Comparison of ENCODE assay signal across 8 cellular contexts in the genomic region with DNA sequence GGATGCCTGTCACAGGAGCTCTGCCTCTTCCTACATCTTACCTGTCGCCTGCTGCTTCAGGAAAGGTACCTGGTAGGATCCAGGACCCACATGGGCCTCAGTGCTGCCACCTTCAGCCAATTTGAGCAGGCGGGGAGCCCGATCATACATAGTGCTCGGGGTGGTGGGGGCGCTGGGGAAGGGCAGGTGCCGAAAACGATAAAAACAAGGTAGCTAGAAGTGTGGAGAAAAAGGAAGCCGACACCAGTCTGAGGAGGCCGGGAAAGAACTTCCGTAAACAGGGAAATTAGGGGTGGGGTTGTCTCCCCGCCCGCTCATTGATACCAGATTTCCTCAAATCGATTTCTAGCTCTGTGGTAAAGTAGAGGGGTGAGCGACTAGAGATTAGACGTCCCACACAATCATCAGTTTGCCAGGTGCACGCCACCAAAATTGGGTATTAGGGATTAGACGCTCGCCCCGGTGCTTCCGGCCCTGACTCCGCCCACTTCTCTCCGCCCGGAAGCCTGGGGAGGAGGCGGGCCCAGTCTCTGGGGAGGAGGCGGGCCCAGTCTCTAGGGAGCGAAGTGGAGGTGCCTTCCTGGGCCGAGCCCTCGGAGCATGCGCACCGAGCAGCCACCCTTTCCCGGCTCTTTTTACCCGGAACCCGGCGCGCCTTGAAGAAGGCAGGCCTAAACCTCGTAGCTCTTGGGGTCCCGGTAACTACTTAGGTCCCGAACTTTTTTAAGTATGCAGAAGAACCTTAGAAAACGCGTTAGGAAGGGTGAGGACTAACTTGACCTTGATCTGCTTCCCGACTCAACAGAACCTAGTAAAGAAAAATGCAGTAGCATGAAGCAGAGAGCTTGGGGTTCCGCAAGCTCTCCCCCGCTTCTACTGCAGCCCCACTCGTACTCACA. TPM values are rescaled to one million over a fixed set of nuclear protein-coding genes. Genes with fewer than 3 reads are reported as not detected.
DNase-seq lines count a peak whose midpoint lies in the region; ATAC-seq and TF ChIP-seq lines count a peak whose summit lies in the region.

A gene (minus strand): TSS at position 476 of the 899 bp plus-strand sequence.

- peak; percentile 99 for ATAC-seq in GM19467 (IDR thresholded peaks at IDR 0.05; ENCODE audit: unreplicated experiment)

- H3K4me1 Mint-ChIP-seq in endothelial cell (ENCODE audit: unreplicated experiment) (peaks cover 50% of the 10 kb centered on the region), mesothelial cell of epicardium (peaks cover 21% of the 10 kb centered on the region)

- H3K27ac Mint-ChIP-seq in endothelial cell (ENCODE audit: unreplicated experiment) (peak within 1 kb of the TSS; percentile 93), mesothelial cell of epicardium (peak within 1 kb of the TSS; percentile 96)

- no peaks in the 10 kb centered on the region for H3K36me3 Mint-ChIP-seq in endothelial cell (ENCODE audit: low read depth, unreplicated experiment)
- H3K36me3 Mint-ChIP-seq in mesothelial cell of epicardium, result no peaks in the 10 kb centered on the region

- peaks cover 1% of the 10 kb centered on the region for H3K27me3 Mint-ChIP-seq in endothelial cell (ENCODE audit: unreplicated experiment)
- H3K27me3 Mint-ChIP-seq in mesothelial cell of epicardium (ENCODE audit: low read depth), result no peaks in the 10 kb centered on the region

- peak; percentile 51 for TF ChIP-seq CTCF in endothelial cell (IDR thresholded peaks at IDR 0.05; ENCODE audit: unreplicated experiment)
- no peak for TF ChIP-seq CTCF in mesothelial cell of epicardium (IDR thresholded peaks at IDR 0.05; ENCODE audit: unreplicated experiment)

- peak within 1 kb of the TSS; percentile 88 for H3K4me3 Mint-ChIP-seq in endothelial cell (ENCODE audit: unreplicated experiment)
- H3K4me3 Mint-ChIP-seq in mesothelial cell of epicardium, result peak within 1 kb of the TSS; percentile 88

- H3K9me3 Mint-ChIP-seq in endothelial cell (ENCODE audit: unreplicated experiment), result no peaks in the 10 kb centered on the region
- H3K9me3 Mint-ChIP-seq in mesothelial cell of epicardium, result no peaks in the 10 kb centered on the region

- peak; percentile 74 for DNase-seq in CMK (ENCODE audit: low read depth)
- DNase-seq in HS-27A (ENCODE audit: low read depth), result peak; percentile 42
- peak; percentile 91 to 94 for DNase-seq in NOMO-1 (lab: John Stamatoyannopoulos, UW; ENCODE audit: unreplicated experiment in 2 of 2)
- DNase-seq in activated CD8-positive, alpha-beta memory T cell treated with anti-CD3 and anti-CD28 coated beads, Interleukin-2, amount 50 U/mL, for 4 hours, result peak; percentile 94
- peak; percentile 87 for DNase-seq in endothelial cell (ENCODE audit: low spot score)
- peak; percentile 86 to 94 for DNase-seq in mesothelial cell of epicardium (ENCODE audit: low spot score in 2 of 2, unreplicated experiment in 2 of 2)
- peak; percentile 89 for DNase-seq in stimulated activated CD8-positive, alpha-beta memory T cell treated with anti-CD3 and anti-CD28 coated beads, Interleukin-15, amount 100 ng/mL, for 4 hours (ENCODE audit: low read depth in 2 of 2)

RNA-seq across cellular contexts. Expression of the gene that starts here (rescaled TPM):
- total RNA-seq in endothelial cell (ENCODE audit: unreplicated experiment), result 2.5 TPM
- 0.85 to 0.97 TPM (median 0.88 TPM) in 3 replicates for total RNA-seq in mesothelial cell of epicardium

Comparison
In these comparisons a context has a peak if more than half of its experiments do, and no peak if none do; other contexts are left out.
1. Peak in every context shown above with its lines: DNase-seq and ATAC-seq.
2. Peak in DNase-seq in mesothelial cell of epicardium; RNA of the gene not detected or under 1 TPM.
3. DNase-seq: peak in every context shown above with its lines; median percentile 94 in activated CD8-positive, alpha-beta memory T cell treated with anti-CD3 and anti-CD28 coated beads, Interleukin-2, amount 50 U/mL, for 4 hours; 92 in NOMO-1; 90 in mesothelial cell of epicardium; 89 in stimulated activated CD8-positive, alpha-beta memory T cell treated with anti-CD3 and anti-CD28 coated beads, Interleukin-15, amount 100 ng/mL, for 4 hours; 87 in endothelial cell; 74 in CMK; 42 in HS-27A.